30 cellular contexts compared by ENCODE assay signal in genomic region chr5:71910741-71911140, GRCh38.
"Had no signal": no experiment of that assay in that cellular context is flagged by ENCODE, and none has a peak within 500 bp of the region (broad histone marks: within the 10 kb centered on the region; RNA-seq: fewer than 3 reads in every experiment).

No MANE protein-coding gene starts in this region.

- H3K27ac Mint-ChIP-seq: mesothelial cell of epicardium; naive B cell; natural killer cell; stimulated activated effector memory CD8-positive, alpha-beta T cell treated with anti-CD3 and anti-CD28 coated beads, Interleukin-12 subunit alpha, Interleukin-12 subunit beta, amount 100 ng/mL, for 72 hours; stimulated activated naive CD8-positive, alpha-beta T cell treated with anti-CD3 and anti-CD28 coated beads, Interleukin-15, Interleukin-2, amounts not matched to agents 100 ng/mL and 50 ng/mL, for 24 hours had no signal

- H3K27ac ChIP-seq: left lung, lower lobe of right lung, pancreas, prostate gland, skin epidermis, suprapubic skin, thoracic aorta, tibial artery, upper lobe of right lung had no signal

- H3K4me3 Mint-ChIP-seq: mesothelial cell of epicardium; naive B cell; natural killer cell; stimulated activated effector memory CD8-positive, alpha-beta T cell treated with anti-CD3 and anti-CD28 coated beads, Interleukin-12 subunit alpha, Interleukin-12 subunit beta, amount 100 ng/mL, for 72 hours; stimulated activated naive CD8-positive, alpha-beta T cell treated with anti-CD3 and anti-CD28 coated beads, Interleukin-15, Interleukin-2, amounts not matched to agents 100 ng/mL and 50 ng/mL, for 24 hours had no signal

- H3K4me3 ChIP-seq: left lung, lower lobe of right lung, pancreas, prostate gland, skin epidermis, suprapubic skin, thoracic aorta, tibial artery, upper lobe of right lung had no signal

- H3K27me3 ChIP-seq: left lung, pancreas, suprapubic skin, tibial artery, upper lobe of right lung had no signal

- H3K9me3 Mint-ChIP-seq: natural killer cell; stimulated activated effector memory CD8-positive, alpha-beta T cell treated with anti-CD3 and anti-CD28 coated beads, Interleukin-12 subunit alpha, Interleukin-12 subunit beta, amount 100 ng/mL, for 72 hours had no signal

- DNase-seq: hippocampal formation; kidney; left colon; left lung; lower lobe of right lung; mammary epithelial cell; mesendoderm; naive B cell; natural killer cell; nucleus accumbens; pancreas; posterior cingulate gyrus; retina; right cardiac atrium; stimulated activated CD4-positive, alpha-beta T cell treated with anti-CD3 and anti-CD28 coated beads, Interleukin-12 subunit alpha, Interleukin-12 subunit beta, amount 100 ng/mL, for 4 hours; stimulated activated CD4-positive, alpha-beta T cell treated with anti-CD3 and anti-CD28 coated beads, Interleukin-15, amount 100 ng/mL, for 24 hours; stimulated activated CD4-positive, alpha-beta T cell treated with anti-CD3 and anti-CD28 coated beads, Interleukin-2, amount 100 ng/mL, for 24 hours; stimulated activated CD4-positive, alpha-beta T cell treated with anti-CD3 and anti-CD28 coated beads, Interleukin-4, amount 100 ng/mL, for 1 hour; stimulated activated naive CD4-positive, alpha-beta T cell; tibial artery; trophoblast cell; upper lobe of right lung had no signal

- H3K4me1 ChIP-seq: left lung, lower lobe of right lung, upper lobe of right lung had no signal

- H3K4me1 Mint-ChIP-seq: naive B cell; natural killer cell; stimulated activated effector memory CD8-positive, alpha-beta T cell treated with anti-CD3 and anti-CD28 coated beads, Interleukin-12 subunit alpha, Interleukin-12 subunit beta, amount 100 ng/mL, for 72 hours had no signal

- H3K36me3 Mint-ChIP-seq: naive B cell; natural killer cell; stimulated activated effector memory CD8-positive, alpha-beta T cell treated with anti-CD3 and anti-CD28 coated beads, Interleukin-12 subunit alpha, Interleukin-12 subunit beta, amount 100 ng/mL, for 72 hours had no signal

- H3K36me3 ChIP-seq: left lung, lower lobe of right lung, pancreas, prostate gland, suprapubic skin, thoracic aorta, tibial artery, upper lobe of right lung had no signal

- ATAC-seq: left colon; left lung; lower lobe of right lung; natural killer cell; pancreas; right cardiac atrium; sciatic nerve; stimulated activated effector memory CD8-positive, alpha-beta T cell treated with anti-CD3 and anti-CD28 coated beads, Interleukin-12 subunit alpha, Interleukin-12 subunit beta, amount 100 ng/mL, for 72 hours; upper lobe of right lung had no signal

- H3K9me3 ChIP-seq: left lung, lower lobe of right lung, pancreas, prostate gland, suprapubic skin, thoracic aorta, tibial artery, upper lobe of right lung had no signal
